ENCODE assay signal across 13 cellular contexts in the genomic region with DNA sequence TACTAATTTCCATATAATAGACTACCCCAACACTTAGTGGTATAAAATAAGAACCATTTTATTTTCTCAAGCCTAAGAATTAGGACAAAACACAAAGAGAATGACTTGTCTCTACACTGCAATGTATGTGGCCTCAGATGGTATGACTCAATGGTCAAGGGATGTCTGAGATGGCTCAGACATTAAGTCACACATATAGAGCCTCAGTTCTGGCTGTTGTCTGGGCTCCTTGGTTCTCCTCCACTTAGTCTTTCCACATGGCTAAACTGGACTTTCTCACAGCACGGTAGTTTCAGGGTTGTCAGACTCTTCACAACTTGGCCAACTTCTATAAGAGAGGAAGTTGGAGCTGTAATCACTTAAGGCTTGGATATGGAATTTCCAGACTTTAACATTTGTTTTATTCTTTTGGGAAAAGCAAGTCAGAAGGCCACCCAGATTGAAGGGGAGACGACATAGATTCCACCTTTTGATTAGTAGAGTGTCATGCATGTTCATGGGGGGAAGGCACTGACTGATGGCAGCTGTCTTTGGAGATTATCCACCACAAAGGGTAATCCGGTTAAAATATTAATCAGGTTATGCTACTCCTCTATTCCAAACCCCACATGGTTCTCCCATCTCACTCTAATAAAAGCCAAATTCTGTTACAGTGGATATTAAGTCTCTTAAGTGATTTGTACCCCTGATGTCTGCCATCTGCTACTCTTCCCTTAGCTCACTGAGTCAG. TPM values are rescaled to one million over a fixed set of nuclear protein-coding genes. Genes with fewer than 3 reads are reported as not detected.
DNase-seq lines count a peak whose midpoint lies in the region; ATAC-seq, FAIRE-seq and TF ChIP-seq lines count a peak whose summit lies in the region.
"Had no signal": no experiment of that assay in that cellular context is flagged by ENCODE, and none has a peak within 500 bp of the region (broad histone marks: within the 10 kb centered on the region; RNA-seq: fewer than 3 reads in every experiment).

No MANE protein-coding gene starts in this region.

- no peaks in the 10 kb centered on the region for H3K9me3 ChIP-seq in IMR-90 (ENCODE audit: control insufficient read depth, insufficient read depth, low read length)
- H3K9me3 ChIP-seq in osteoblast (ENCODE audit: low read depth, low read length), result no peaks in the 10 kb centered on the region
- H3K9me3 ChIP-seq in tibial nerve, result no peaks in the 10 kb centered on the region

- POLR2A ChIA-PET in IMR-90 (lab: Charles Lee; ENCODE audit: unreplicated experiment), result no interaction called here

- 0 out of 2 replicates have a peak, but pooled peaks have one; percentile 11 for TF ChIP-seq RAD21 in IMR-90 (IDR thresholded peaks at IDR 0.05; ENCODE audit: low read length)

- BruUV-seq in IMR-90 (replicated peaks; lab: Mats Ljungman, UMichigan), result no TSS peak

- peaks cover 18 to 42% of the 10 kb centered on the region in 2 experiments for H3K79me1 ChIP-seq in IMR-90 (ENCODE audit: low read depth in 1 of 2, low read length in 2 of 2)

- peak; percentile 75 for ATAC-seq in IMR-90 (ENCODE audit: low read depth)
- ATAC-seq: CD8-positive, alpha-beta T cell had no signal

- CTCF ChIA-PET in IMR-90 (lab: Yijun Ruan, JAX), result no interaction called here

- in situ Hi-C loops in IMR-90 (cut with MboI; ENCODE audit: low sequenced_read_pairs), result no loop called here

- H3K36me3 ChIP-seq in IMR-90 (ENCODE audit: control insufficient read depth, insufficient read depth, low read length), result no peaks in the 10 kb centered on the region
- no peaks in the 10 kb centered on the region for H3K36me3 ChIP-seq in bronchial epithelial cell (ENCODE audit: control insufficient read depth, insufficient read depth, low read length)
- no peaks in the 10 kb centered on the region for H3K36me3 ChIP-seq in osteoblast (ENCODE audit: insufficient read depth, low read length)
- H3K36me3 ChIP-seq in tibial nerve, result no peaks in the 10 kb centered on the region

- no peak overlapping the region for H3K9ac ChIP-seq in IMR-90 (ENCODE audit: low read depth, low read length)
- H3K9ac ChIP-seq: KMS-11 had no signal

- peak overlapping the region; percentile 48 to 75; a peak in 3 of 4 replicates for H4K8ac ChIP-seq in IMR-90 (ENCODE audit: low read depth in 2 of 2, low read length in 2 of 2)

- peak overlapping the region; percentile 72; the same call in 1 of the 2 replicates for H3K18ac ChIP-seq in IMR-90 (ENCODE audit: low read depth, low read length)

- TF ChIP-seq POLR2A in IMR-90 (IDR thresholded peaks at IDR 0.05; ENCODE audit: low read depth, low read length), result peak; percentile 41; the same call in 1 of the 2 replicates
- TF ChIP-seq POLR2A in tibial nerve (IDR thresholded peaks at IDR 0.05), result no peak

- H3K4me3 ChIP-seq in IMR-90 (ENCODE audit: insufficient read depth, low read depth, low read length) (no peak overlapping the region), bronchial epithelial cell (ENCODE audit: low read depth, low read length) (no peak overlapping the region), osteoblast (ENCODE audit: insufficient read depth, low read length) (no peak overlapping the region), tibial nerve (no peak overlapping the region)
- H3K4me3 ChIP-seq: coronary artery had no signal

- no peak overlapping the region for H2AK9ac ChIP-seq in IMR-90 (replicated peaks; ENCODE audit: low read depth, low read length, poor library complexity)

- H2BK5ac ChIP-seq in IMR-90 (ENCODE audit: low read depth, low read length, poor library complexity, severe bottlenecking), result peak overlapping the region; percentile 86

- FAIRE-seq in bronchial epithelial cell (lab: Jason Lieb, UNC), result no peak

- H2AFZ ChIP-seq in IMR-90 (replicated peaks; ENCODE audit: low read length, poor library complexity) (no peak overlapping the region), osteoblast (ENCODE audit: low read length) (peak overlapping the region; percentile 27)

- TF ChIP-seq CTCF in IMR-90 (conservative IDR thresholded peaks at IDR 0.05; ENCODE audit: low read depth, low read length) (no peak), bronchial epithelial cell (IDR thresholded peaks at IDR 0.05; ENCODE audit: insufficient read depth, low read length, severe bottlenecking) (no peak), osteoblast (IDR thresholded peaks at IDR 0.05; ENCODE audit: extremely low read depth, low read depth, low read length) (no peak), tibial nerve (IDR thresholded peaks at IDR 0.05) (no peak)

- H3K4me1 ChIP-seq in IMR-90 (ENCODE audit: control insufficient read depth, insufficient read depth, low read length) (peaks cover 13% of the 10 kb centered on the region; the same call in 1 of the 2 replicates), osteoblast (ENCODE audit: insufficient read depth, low read length) (peaks cover 50% of the 10 kb centered on the region), tibial nerve (peaks cover 0 to 16% (median 5%) of the 10 kb centered on the region in 4 donors)

- intact Hi-C loops in IMR-90 (cut with micrococcal nuclease), result loop anchor here (10.0 kb wide), 1 partner anchor 421 kb away; a partner anchor contains a TSS

- peak overlapping the region; percentile 90 for H2BK20ac ChIP-seq in IMR-90 (ENCODE audit: low read depth, low read length)

- dilution Hi-C loops in IMR-90 (cut with HindIII; ENCODE audit: low sequenced_read_pairs, unreplicated experiment), result no loop called here

- H3K4ac ChIP-seq in IMR-90 (ENCODE audit: low read depth, low read length), result peak overlapping the region; percentile 88

- peak overlapping the region; percentile 21; the same call in 1 of the 2 replicates for H3K4me2 ChIP-seq in IMR-90 (ENCODE audit: low read depth, low read length)
- peak overlapping the region; percentile 20 for H3K4me2 ChIP-seq in osteoblast (ENCODE audit: insufficient read depth, low read length)
- H3K4me2 ChIP-seq: KMS-11 had no signal

- WGBS in IMR-90 (ENCODE audit: extremely low coverage in 2 of 2, insufficient read length in 1 of 2), 2 experiments, result no CpG with 5 or more reads among the region's 3 CpGs
- 81 to 89% methylated on average over 3 of the region's 3 CpGs for WGBS in tibial nerve, 2 donors

- peak overlapping the region; percentile 86 for H2BK15ac ChIP-seq in IMR-90 (ENCODE audit: low read depth, low read length)

- H2BK120ac ChIP-seq in IMR-90 (ENCODE audit: low read depth, low read length), result peak overlapping the region; percentile 91

- H4K91ac ChIP-seq in IMR-90 (ENCODE audit: insufficient read depth, low read depth, low read length), result peak overlapping the region; percentile 75

- peak overlapping the region; percentile 92; the same call in 1 of the 2 replicates for H3K23ac ChIP-seq in IMR-90 (ENCODE audit: low read depth, low read length)

- peak overlapping the region; percentile 49; the same call in 1 of the 2 replicates for H3K56ac ChIP-seq in IMR-90 (ENCODE audit: extremely low read depth, insufficient read depth, low read length)

- no peak overlapping the region; the same call in 1 of the 2 replicates for H3K27ac ChIP-seq in IMR-90 (ENCODE audit: insufficient read depth, low read length)
- H3K27ac ChIP-seq in osteoblast (ENCODE audit: low read depth, low read length), result peak overlapping the region; percentile 72
- H3K27ac ChIP-seq in tibial nerve, result no peak overlapping the region
- H3K27ac ChIP-seq: coronary artery, KMS-11 had no signal

- peak overlapping the region; percentile 64; the same call in 1 of the 2 replicates for H4K5ac ChIP-seq in IMR-90 (ENCODE audit: low read depth, low read length)

- peak overlapping the region; percentile 75 for H3K14ac ChIP-seq in IMR-90 (replicated peaks; ENCODE audit: low read depth, low read length)

- H3K79me2 ChIP-seq in osteoblast (ENCODE audit: insufficient read depth, low read length), result no peaks in the 10 kb centered on the region

- DNase-seq in ELR (ENCODE audit: low read depth) (peak; percentile 88), IMR-90 (peak; percentile 93), bronchial epithelial cell (ENCODE audit: low read depth) (peak; percentile 88), osteoblast (ENCODE audit: insufficient read length, low spot score, missing footprints) (peak; percentile 62), NOMO-1 treated with DMSO at 0.1 percent for 48 hours (lab: John Stamatoyannopoulos, UW; ENCODE audit: unreplicated experiment) (no peak), dermis blood vessel endothelial cell (no peak), tibial nerve (ENCODE audit: low spot score in 2 of 2) (no peak)
- DNase-seq in activated CD4-positive, alpha-beta T cell treated with anti-CD3 and anti-CD28 coated beads for 1 hour, result no peak
- DNase-seq: CD8-positive, alpha-beta T cell; hippocampal formation; NCI-H345 had no signal

- no peaks in the 10 kb centered on the region for H4K20me1 ChIP-seq in IMR-90 (ENCODE audit: insufficient read depth, low read length)
- H4K20me1 ChIP-seq in osteoblast (ENCODE audit: insufficient read depth, low read length), result no peaks in the 10 kb centered on the region

- peaks cover 15% of the 10 kb centered on the region for H3K9me1 ChIP-seq in IMR-90 (ENCODE audit: insufficient read depth, low read length)

- no peak for TF ChIP-seq EP300 in tibial nerve (IDR thresholded peaks at IDR 0.05)

- H3K27me3 ChIP-seq in IMR-90 (ENCODE audit: control insufficient read depth, insufficient read depth, low read length), result no peaks in the 10 kb centered on the region
- H3K27me3 ChIP-seq in bronchial epithelial cell (ENCODE audit: control insufficient read depth, insufficient read depth, low read length), result no peaks in the 10 kb centered on the region
- H3K27me3 ChIP-seq in osteoblast (ENCODE audit: insufficient read depth, low read length), result no peaks in the 10 kb centered on the region
- H3K27me3 ChIP-seq in tibial nerve, result no peaks in the 10 kb centered on the region

- peak overlapping the region; percentile 88 for H2AK5ac ChIP-seq in IMR-90 (ENCODE audit: low read depth, low read length)

TF ChIP-seq in IMR-90, 13 proteins besides CTCF, POLR2A, EP300 and RAD21 (continues in another document):
- TF ChIP-seq SMC3 (IDR thresholded peaks at IDR 0.05; ENCODE audit: low read depth, low read length) (0 out of 2 replicates have a peak, but pooled peaks have one; percentile 9), RCOR1 (IDR thresholded peaks at IDR 0.05; ENCODE audit: insufficient replicate concordance, low read length) (no peak), CEBPB (IDR thresholded peaks at IDR 0.05; ENCODE audit: low read depth, low read length) (peak; percentile 62; the same call in 1 of the 2 replicates), FOS (IDR thresholded peaks at IDR 0.05; ENCODE audit: low read depth, low read length) (peak; percentile 73)

RNA-seq across cellular contexts. Expression of a gene that starts 9.4 kb away (rescaled TPM):
- total RNA-seq in IMR-90 (2012; rRNA removed) (5.2 and 5.8 TPM in 2 replicates), bronchial epithelial cell (0.26 and 0.53 TPM in 2 replicates), osteoblast (3.3 and 4.1 TPM in 2 replicates), dermis blood vessel endothelial cell (2.0 and 2.7 TPM in 2 replicates), tibial nerve (1 to 10 TPM; 2.4 to 8.1 (median 6.4) TPM)
- 4.0 and 5.0 TPM in 2 replicates for polyA plus RNA-seq in IMR-90 (2012; rRNA removed)
- 1.4 and 1.6 TPM in 2 replicates for polyA plus RNA-seq in IMR-90 (2012; cell fraction: cytosol; rRNA removed)
- 2.9 and 13.7 TPM in 2 replicates for polyA plus RNA-seq in IMR-90 (2012; cell fraction: nucleus; rRNA removed; ENCODE audit: low replicate concordance)

Comparison
In these comparisons a context has a peak if more than half of its experiments do, and no peak if none do; other contexts are left out.
1. DNase-seq: peak in ELR (single experiment), IMR-90 (single experiment), bronchial epithelial cell (single experiment) and osteoblast (single experiment); none in NOMO-1 treated with DMSO at 0.1 percent for 48 hours (single experiment), activated CD4-positive, alpha-beta T cell treated with anti-CD3 and anti-CD28 coated beads for 1 hour (single experiment), dermis blood vessel endothelial cell (single experiment) and tibial nerve (0 of 2).